Comparison of ENCODE assay signal across 20 cellular contexts in genomic region chr15:31444844-31445243, GRCh38.
DNase-seq lines count a peak whose midpoint lies in the region; ATAC-seq, FAIRE-seq and TF ChIP-seq lines count a peak whose summit lies in the region.
"Had no signal": no experiment of that assay in that cellular context is flagged by ENCODE, and none has a peak within 500 bp of the region (broad histone marks: within the 10 kb centered on the region; RNA-seq: fewer than 3 reads in every experiment).

No MANE protein-coding gene starts in this region.

- no peaks in the 10 kb centered on the region for H3K9me3 Mint-ChIP-seq in activated CD4-positive, alpha-beta T cell treated with anti-CD3 and anti-CD28 coated beads for 36 hours (ENCODE audit: low read depth)
- H3K9me3 Mint-ChIP-seq: CD4-positive, CD25-positive, alpha-beta regulatory T cell had no signal

- TF ChIP-seq RAD21 in IMR-90 (IDR thresholded peaks at IDR 0.05; ENCODE audit: low read length) (no peak), GM12878 (IDR thresholded peaks at IDR 0.05; ENCODE audit: insufficient read depth, low read depth, low read length) (no peak)

- WGBS in IMR-90 (ENCODE audit: extremely low coverage in 2 of 2, insufficient read length in 1 of 2), 2 experiments = no CpG with 5 or more reads among the region's 3 CpGs
- 21% methylated on average over 3 of the region's 3 CpGs for WGBS in GM12878 (ENCODE audit: insufficient coverage, insufficient replicate concordance, low lambda C conversion rate, missing lambda C conversion rate)

- H3K27ac ChIP-seq in IMR-90 (ENCODE audit: insufficient read depth, low read length) = no peak overlapping the region
- H3K27ac ChIP-seq in GM12878 (ENCODE audit: control insufficient read depth, insufficient read depth) = no peak overlapping the region
- H3K27ac ChIP-seq: HL-60 had no signal

- H2BK120ac ChIP-seq in IMR-90 (ENCODE audit: low read depth, low read length) = no peak overlapping the region

- H2AFZ ChIP-seq in IMR-90 (replicated peaks; ENCODE audit: low read length, poor library complexity) = no peak overlapping the region
- H2AFZ ChIP-seq in GM12878 (ENCODE audit: control insufficient read depth, low read depth, low read length) = no peak overlapping the region

- peak; percentile 10 for ATAC-seq in activated CD4-positive, alpha-beta T cell treated with anti-CD3 and anti-CD28 coated beads for 36 hours
- no peak for ATAC-seq in IMR-90 (ENCODE audit: low read depth)
- ATAC-seq in GM12878 = no peak
- ATAC-seq in HG03108 (IDR thresholded peaks at IDR 0.05; ENCODE audit: unreplicated experiment) = no peak
- ATAC-seq: HepG2, Panc1 had no signal

- H2BK20ac ChIP-seq in IMR-90 (ENCODE audit: low read depth, low read length) = peak overlapping the region; percentile 84; the same call in 1 of the 2 replicates

- in situ Hi-C loops in IMR-90 (cut with MboI; ENCODE audit: low sequenced_read_pairs) = no loop called here
- in situ Hi-C loops in GM12878 (cut with MboI) = no loop called here

- no peak overlapping the region for H3K9ac ChIP-seq in IMR-90 (ENCODE audit: low read depth, low read length)
- no peak overlapping the region for H3K9ac ChIP-seq in GM12878 (ENCODE audit: control insufficient read depth, insufficient read depth, low read length)
- H3K9ac ChIP-seq: SK-N-SH had no signal

- H3K27me3 ChIP-seq in IMR-90 (ENCODE audit: control insufficient read depth, insufficient read depth, low read length) = no peaks in the 10 kb centered on the region; the same call in 1 of the 2 replicates
- no peaks in the 10 kb centered on the region for H3K27me3 ChIP-seq in GM12878 (replicated peaks in 1 of 2; ENCODE audit: control insufficient read depth in 2 of 2, insufficient read depth in 2 of 2, low read length in 1 of 2)
- peaks cover 8% of the 10 kb centered on the region for H3K27me3 ChIP-seq in H7 (ENCODE audit: control insufficient read depth, insufficient read depth, low read length)

- no peak overlapping the region for H3K56ac ChIP-seq in IMR-90 (ENCODE audit: extremely low read depth, insufficient read depth, low read length)

- no peak overlapping the region for H3K23ac ChIP-seq in IMR-90 (ENCODE audit: low read depth, low read length)

- H3K9me1 ChIP-seq in IMR-90 (ENCODE audit: insufficient read depth, low read length) = peaks cover 4% of the 10 kb centered on the region

- no peak overlapping the region for H3K14ac ChIP-seq in IMR-90 (replicated peaks; ENCODE audit: low read depth, low read length)

- no peaks in the 10 kb centered on the region for H3K79me2 ChIP-seq in GM12878 (ENCODE audit: control insufficient read depth, insufficient read depth, low read length)

- SMC1A ChIA-PET in GM12878 (lab: Charles Lee; ENCODE audit: uncharacterized antibody, unreplicated experiment) = interaction anchor here (1.0 to 4.7 kb wide), 2 partner anchors 15 to 43 kb away, joined by 3 to 31 read pairs; no protein-coding TSS in a partner anchor

- no peak overlapping the region for H2BK5ac ChIP-seq in IMR-90 (ENCODE audit: low read depth, low read length, poor library complexity, severe bottlenecking)

- no peak overlapping the region for H4K8ac ChIP-seq in IMR-90 (ENCODE audit: low read depth in 2 of 2, low read length in 2 of 2)

- FAIRE-seq in GM18507 (lab: Jason Lieb, UNC) (peak; percentile 15), GM12878 (lab: Jason Lieb, UNC) (peak; percentile 7)
- FAIRE-seq: HepG2 had no signal

- no peaks in the 10 kb centered on the region for H4K20me1 ChIP-seq in IMR-90 (ENCODE audit: insufficient read depth, low read length)
- H4K20me1 ChIP-seq in GM12878 (ENCODE audit: control insufficient read depth, insufficient read depth) = no peaks in the 10 kb centered on the region

- POLR2A ChIA-PET in activated CD4-positive, alpha-beta T cell treated with anti-CD3 and anti-CD28 coated beads for 36 hours (lab: Charles Lee) = no interaction called here
- POLR2A ChIA-PET in IMR-90 (lab: Charles Lee; ENCODE audit: unreplicated experiment) (interaction anchor here (0.7 kb wide), 1 partner anchor 217 kb away, joined by 12 read pairs; no protein-coding TSS in a partner anchor), GM12878 (lab: Charles Lee) (interaction anchor here (2.1 kb wide), 1 partner anchor 14 kb away, joined by 6 read pairs; no protein-coding TSS in a partner anchor)

- DNase-seq in activated CD4-positive, alpha-beta T cell treated with anti-CD3 and anti-CD28 coated beads for 36 hours = no peak
- no peak for DNase-seq in activated CD4-positive, alpha-beta T cell treated with anti-CD3 and anti-CD28 coated beads for 4 hours
- DNase-seq in GM18507 (ENCODE audit: extremely low spot score, insufficient read length, low read depth) (no peak), IMR-90 (no peak), GM12878 (ENCODE audit: low read depth, low spot score) (no peak), posterior vena cava (ENCODE audit: low spot score) (no peak), H7 (no peak)
- DNase-seq: CD4-positive, CD25-positive, alpha-beta regulatory T cell; COR-L47; DMS79; KBM-7; NCI-H1105; NCI-H2081; SIG-M5; SK-N-SH had no signal

- H3K36me3 ChIP-seq in IMR-90 (ENCODE audit: control insufficient read depth, insufficient read depth, low read length) (no peaks in the 10 kb centered on the region), GM12878 (ENCODE audit: control insufficient read depth in 2 of 2, insufficient read depth in 2 of 2, low read length in 1 of 2) (no peaks in the 10 kb centered on the region), H7 (replicated peaks; ENCODE audit: control insufficient read depth, insufficient read depth, low read length) (no peaks in the 10 kb centered on the region)

- no peak overlapping the region for H2AK9ac ChIP-seq in IMR-90 (replicated peaks; ENCODE audit: low read depth, low read length, poor library complexity)

- no peak overlapping the region for H3K4me3 ChIP-seq in IMR-90 (ENCODE audit: insufficient read depth, low read depth, low read length)
- H3K4me3 ChIP-seq in GM12878 = no peak overlapping the region
- H3K4me3 ChIP-seq in H7 (ENCODE audit: insufficient read depth, low read depth, low read length) = no peak overlapping the region

- BruUV-seq in IMR-90 (replicated peaks; lab: Mats Ljungman, UMichigan) (no TSS peak), GM12878 (replicated peaks; lab: Mats Ljungman, UMichigan) (no TSS peak)

- peaks cover 22% of the 10 kb centered on the region for H3K4me1 ChIP-seq in IMR-90 (ENCODE audit: control insufficient read depth, insufficient read depth, low read length)
- H3K4me1 ChIP-seq in GM12878 (ENCODE audit: control insufficient read depth, insufficient read depth, low read length) = peaks cover 24% of the 10 kb centered on the region

- TF ChIP-seq CTCF in IMR-90 (conservative IDR thresholded peaks at IDR 0.05; ENCODE audit: low read depth, low read length) (no peak), GM12878 (IDR thresholded peaks at IDR 0.05 in 2 of 3, conservative IDR thresholded peaks at IDR 0.05 in 1 of 3; ENCODE audit: control insufficient read depth in 2 of 3, extremely low read depth in 1 of 3, insufficient read depth in 1 of 3, low read depth in 3 of 3, low read length in 3 of 3) (no peak)

- no peaks in the 10 kb centered on the region for H3K36me3 Mint-ChIP-seq in activated CD4-positive, alpha-beta T cell treated with anti-CD3 and anti-CD28 coated beads for 36 hours (ENCODE audit: low read depth)
- H3K36me3 Mint-ChIP-seq: CD4-positive, CD25-positive, alpha-beta regulatory T cell had no signal

- H3K9me3 ChIP-seq in IMR-90 (ENCODE audit: control insufficient read depth, insufficient read depth, low read length) = no peaks in the 10 kb centered on the region
- H3K9me3 ChIP-seq in GM12878 (replicated peaks; ENCODE audit: control insufficient read depth, insufficient read depth, low read length) = no peaks in the 10 kb centered on the region
- H3K9me3 ChIP-seq: SK-N-SH had no signal

- H3K4me1 Mint-ChIP-seq in activated CD4-positive, alpha-beta T cell treated with anti-CD3 and anti-CD28 coated beads for 36 hours = peaks cover 46% of the 10 kb centered on the region

- H3K4ac ChIP-seq in IMR-90 (ENCODE audit: low read depth, low read length) = no peak overlapping the region; the same call in 1 of the 2 replicates

- no peak for TF ChIP-seq EP300 in GM12878 (IDR thresholded peaks at IDR 0.05; ENCODE audit: borderline replicate concordance in 1 of 2, control insufficient read depth in 1 of 2, low read depth in 2 of 2, low read length in 2 of 2)

- CTCF ChIA-PET in activated CD4-positive, alpha-beta T cell treated with anti-CD3 and anti-CD28 coated beads for 36 hours (lab: Charles Lee) = no interaction called here
- CTCF ChIA-PET in IMR-90 (lab: Yijun Ruan, JAX) (interaction anchor here (1.0 kb wide), 1 partner anchor 21 kb away, joined by 3 read pairs; no protein-coding TSS in a partner anchor), GM12878 (lab: Yijun Ruan, JAX) (interaction anchor here (1.0 kb wide), 2 partner anchors 9 to 10 kb away, joined by 3 to 5 read pairs; no protein-coding TSS in a partner anchor)

- intact Hi-C loops in activated CD4-positive, alpha-beta T cell treated with anti-CD3 and anti-CD28 coated beads for 36 hours (cut with DNase I, micrococcal nuclease) = no loop called here
- intact Hi-C loops in IMR-90 (cut with micrococcal nuclease) = loop anchor here (5.0 kb wide), 1 partner anchor 228 kb away; no protein-coding TSS in a partner anchor
- intact Hi-C loops in GM12878 (cut with micrococcal nuclease; ENCODE audit: unreplicated experiment) = no loop called here
- intact Hi-C loops in posterior vena cava (cut with DNase I) = no loop called here

- peak overlapping the region; percentile 61 for H2AK5ac ChIP-seq in IMR-90 (ENCODE audit: low read depth, low read length)

- no peak overlapping the region for H3K18ac ChIP-seq in IMR-90 (ENCODE audit: low read depth, low read length)

- H4K91ac ChIP-seq in IMR-90 (ENCODE audit: insufficient read depth, low read depth, low read length) = no peak overlapping the region

- RAD21 ChIA-PET in GM12878 (lab: Charles Lee; ENCODE audit: unreplicated experiment) = interaction anchor here (1.0 to 2.7 kb wide), 2 partner anchors 28 to 43 kb away, joined by 4 to 19 read pairs; no protein-coding TSS in a partner anchor

- H3K27ac Mint-ChIP-seq in activated CD4-positive, alpha-beta T cell treated with anti-CD3 and anti-CD28 coated beads for 36 hours = no peak overlapping the region
- H3K27ac Mint-ChIP-seq: B cell; CD4-positive, CD25-positive, alpha-beta regulatory T cell had no signal

- H3K4me2 ChIP-seq in IMR-90 (ENCODE audit: low read depth, low read length) (no peak overlapping the region), GM12878 (ENCODE audit: control insufficient read depth, insufficient read depth) (no peak overlapping the region)
- H3K4me2 ChIP-seq: SK-N-SH had no signal

- TF ChIP-seq POLR2A in IMR-90 (IDR thresholded peaks at IDR 0.05; ENCODE audit: low read depth, low read length) (no peak), GM12878 (IDR thresholded peaks at IDR 0.05; ENCODE audit: low read depth, low read length) (no peak)

- H3K79me1 ChIP-seq in IMR-90 (ENCODE audit: low read depth in 1 of 2, low read length in 2 of 2) = no peaks in the 10 kb centered on the region

- H4K5ac ChIP-seq in IMR-90 (ENCODE audit: low read depth, low read length) = no peak overlapping the region

- H2BK15ac ChIP-seq in IMR-90 (ENCODE audit: low read depth, low read length) = no peak overlapping the region; the same call in 2 of the 3 replicates

- no peak overlapping the region for H3K4me3 Mint-ChIP-seq in activated CD4-positive, alpha-beta T cell treated with anti-CD3 and anti-CD28 coated beads for 36 hours
- H3K4me3 Mint-ChIP-seq: B cell had no signal

- H3K27me3 Mint-ChIP-seq in activated CD4-positive, alpha-beta T cell treated with anti-CD3 and anti-CD28 coated beads for 36 hours = peaks cover 2% of the 10 kb centered on the region
- H3K27me3 Mint-ChIP-seq: B cell had no signal

- dilution Hi-C loops in IMR-90 (cut with HindIII; ENCODE audit: low sequenced_read_pairs, unreplicated experiment) = no loop called here
